19 cellular contexts compared by ENCODE assay signal in genomic region chr16:90048737-90049330, GRCh38. TPM values are rescaled to one million over a fixed set of nuclear protein-coding genes. Genes with fewer than 3 reads are reported as not detected.
DNase-seq lines count a peak whose midpoint lies in the region; ATAC-seq, FAIRE-seq and TF ChIP-seq lines count a peak whose summit lies in the region.
"Had no signal": no experiment of that assay in that cellular context is flagged by ENCODE, and none has a peak within 500 bp of the region (broad histone marks: within the 10 kb centered on the region; RNA-seq: fewer than 3 reads in every experiment).

No MANE protein-coding gene starts in this region.

- H2AFZ ChIP-seq in HepG2 (ENCODE audit: low read length) = no peak overlapping the region

- no peaks in the 10 kb centered on the region for H3K79me2 ChIP-seq in HepG2 (ENCODE audit: insufficient read depth, low read length)

- TF ChIP-seq CTCF in HepG2 (CRISPR knock-in tag; IDR thresholded peaks at IDR 0.05) (no peak), right lobe of liver (IDR thresholded peaks at IDR 0.05) (no peak), endothelial cell (IDR thresholded peaks at IDR 0.05; ENCODE audit: unreplicated experiment) (no peak), brain microvascular endothelial cell (IDR thresholded peaks at IDR 0.05; ENCODE audit: low read depth, low read length, missing control alignments) (no peak)

- H3K4me1 ChIP-seq in HepG2 (ENCODE audit: insufficient read depth, low read length) (peaks cover 39% of the 10 kb centered on the region), right lobe of liver (peaks cover 0 to 14% (median 0%) of the 10 kb centered on the region in 4 donors)

- no peak overlapping the region for H3K4me3 Mint-ChIP-seq in endothelial cell (ENCODE audit: unreplicated experiment)
- H3K4me3 Mint-ChIP-seq in natural killer cell treated with Interleukin-12 subunit alpha and Interleukin-12 subunit beta and Interleukin-15 and Interleukin-18, amount 100 ng/mL, for 72 hours = peak overlapping the region; percentile 4
- no peak overlapping the region for H3K4me3 Mint-ChIP-seq in activated CD8-positive, alpha-beta memory T cell treated with anti-CD3 and anti-CD28 coated beads, Interleukin-2, amount 10 ng/mL, durations not matched to agents 7 days and 5 days

- no peak overlapping the region for H3K9ac ChIP-seq in HepG2 (ENCODE audit: insufficient read depth, low read depth, low read length)
- H3K9ac ChIP-seq: KMS-11 had no signal

- H3K4me2 ChIP-seq in HepG2 (ENCODE audit: low read depth, low read length) = no peak overlapping the region
- H3K4me2 ChIP-seq: KMS-11 had no signal

- intact Hi-C loops in HepG2 (cut with micrococcal nuclease; ENCODE audit: unreplicated experiment) = no loop called here
- intact Hi-C loops in right lobe of liver (cut with DNase I) = no loop called here

- in situ Hi-C loops in HepG2 (cut with HindIII; ENCODE audit: extremely low pct_ligation_motif_present, low pct_unique_long_range_greater_than_20kb) (no loop called here), brain microvascular endothelial cell (cut with HindIII; ENCODE audit: low pct_ligation_motif_present, low sequenced_read_pairs) (no loop called here)

- no peak overlapping the region for H3K4me3 ChIP-seq in HepG2 (replicated peaks in 1 of 3; ENCODE audit: insufficient read depth in 1 of 3, low read depth in 2 of 3, low read length in 3 of 3)
- no peak overlapping the region for H3K4me3 ChIP-seq in right lobe of liver
- no peak overlapping the region for H3K4me3 ChIP-seq in brain microvascular endothelial cell (ENCODE audit: low read depth, low read length)
- H3K4me3 ChIP-seq: MG63, Peyer's patch had no signal

- peaks cover 8% of the 10 kb centered on the region for H3K9me3 Mint-ChIP-seq in endothelial cell (ENCODE audit: unreplicated experiment)
- H3K9me3 Mint-ChIP-seq in natural killer cell treated with Interleukin-12 subunit alpha and Interleukin-12 subunit beta and Interleukin-15 and Interleukin-18, amount 100 ng/mL, for 72 hours = peaks cover 7% of the 10 kb centered on the region
- H3K9me3 Mint-ChIP-seq in activated CD8-positive, alpha-beta memory T cell treated with anti-CD3 and anti-CD28 coated beads, Interleukin-2, amount 10 ng/mL, durations not matched to agents 7 days and 5 days (ENCODE audit: low read depth) = peaks cover 7% of the 10 kb centered on the region

- no peaks in the 10 kb centered on the region for H3K27me3 ChIP-seq in HepG2 (ENCODE audit: control insufficient read depth in 1 of 2, insufficient read depth in 2 of 2, low read length in 2 of 2)
- H3K27me3 ChIP-seq in right lobe of liver = no peaks in the 10 kb centered on the region
- no peaks in the 10 kb centered on the region for H3K27me3 ChIP-seq in brain microvascular endothelial cell (replicated peaks)
- H3K27me3 ChIP-seq: MG63, Peyer's patch had no signal

- H3K27ac Mint-ChIP-seq in endothelial cell (ENCODE audit: unreplicated experiment) = peak overlapping the region; percentile 36
- no peak overlapping the region for H3K27ac Mint-ChIP-seq in natural killer cell treated with Interleukin-12 subunit alpha and Interleukin-12 subunit beta and Interleukin-15 and Interleukin-18, amount 100 ng/mL, for 72 hours
- H3K27ac Mint-ChIP-seq in activated CD8-positive, alpha-beta memory T cell treated with anti-CD3 and anti-CD28 coated beads, Interleukin-2, amount 10 ng/mL, durations not matched to agents 7 days and 5 days = no peak overlapping the region

- TF ChIP-seq POLR2A in HepG2 (IDR thresholded peaks at IDR 0.05; ENCODE audit: insufficient read depth in 1 of 2, low read depth in 2 of 2, low read length in 2 of 2) (no peak), right lobe of liver (IDR thresholded peaks at IDR 0.05) (no peak)

- ATAC-seq in HepG2 (no peak), right lobe of liver (no peak)
- no peak for ATAC-seq in natural killer cell treated with Interleukin-12 subunit alpha and Interleukin-12 subunit beta and Interleukin-15 and Interleukin-18, amount 100 ng/mL, for 72 hours
- no peak for ATAC-seq in activated CD8-positive, alpha-beta memory T cell treated with anti-CD3 and anti-CD28 coated beads, Interleukin-2, amount 10 ng/mL, durations not matched to agents 7 days and 5 days
- ATAC-seq: HCT116 had no signal

- peaks cover 0 to 2% of the 10 kb centered on the region in 2 experiments; a peak in 2 of 5 replicates for H3K36me3 ChIP-seq in HepG2 (replicated peaks in 1 of 2; ENCODE audit: control insufficient read depth in 1 of 2, insufficient read depth in 2 of 2, low read length in 2 of 2)
- peaks cover 0 to under 1% (median 0%) of the 10 kb centered on the region in 4 donors for H3K36me3 ChIP-seq in right lobe of liver
- H3K36me3 ChIP-seq in brain microvascular endothelial cell (replicated peaks) = no peaks in the 10 kb centered on the region
- H3K36me3 ChIP-seq: Peyer's patch had no signal

- peaks cover 9% of the 10 kb centered on the region for H3K27me3 Mint-ChIP-seq in endothelial cell (ENCODE audit: unreplicated experiment)
- peaks cover 0 to 4% of the 10 kb centered on the region in 2 donors for H3K27me3 Mint-ChIP-seq in natural killer cell treated with Interleukin-12 subunit alpha and Interleukin-12 subunit beta and Interleukin-15 and Interleukin-18, amount 100 ng/mL, for 72 hours
- peaks cover 17% of the 10 kb centered on the region for H3K27me3 Mint-ChIP-seq in activated CD8-positive, alpha-beta memory T cell treated with anti-CD3 and anti-CD28 coated beads, Interleukin-2, amount 10 ng/mL, durations not matched to agents 7 days and 5 days

- CTCF ChIA-PET in HepG2 (lab: Yijun Ruan, JAX; ENCODE audit: low intra/inter-chr PET ratio, low total read pairs) = no interaction called here
- CTCF ChIA-PET in activated CD8-positive, alpha-beta memory T cell treated with anti-CD3 and anti-CD28 coated beads, Interleukin-2, amount 10 ng/mL, durations not matched to agents 7 days and 5 days (lab: Charles Lee) = no interaction called here

- WGBS in HepG2 (ENCODE audit: low lambda C conversion rate) = 66% methylated on average over 19 of the region's 19 CpGs
- WGBS in right lobe of liver (ENCODE audit: insufficient coverage, low coverage, low lambda C conversion rate, missing lambda C conversion rate) = 82% methylated on average over 14 of the region's 19 CpGs

- no peaks in the 10 kb centered on the region for H3K4me1 Mint-ChIP-seq in endothelial cell (ENCODE audit: unreplicated experiment)
- H3K4me1 Mint-ChIP-seq in natural killer cell treated with Interleukin-12 subunit alpha and Interleukin-12 subunit beta and Interleukin-15 and Interleukin-18, amount 100 ng/mL, for 72 hours (ENCODE audit: low read depth in 2 of 2) = peaks cover 0 to 3% of the 10 kb centered on the region in 2 donors
- peaks cover 6% of the 10 kb centered on the region for H3K4me1 Mint-ChIP-seq in activated CD8-positive, alpha-beta memory T cell treated with anti-CD3 and anti-CD28 coated beads, Interleukin-2, amount 10 ng/mL, durations not matched to agents 7 days and 5 days

- no peak overlapping the region for H3K27ac ChIP-seq in HepG2 (ENCODE audit: extremely low read length, insufficient read depth, low read length)
- H3K27ac ChIP-seq in right lobe of liver = no peak overlapping the region
- H3K27ac ChIP-seq in brain microvascular endothelial cell = no peak overlapping the region
- H3K27ac ChIP-seq: C4-2B, KMS-11, Peyer's patch had no signal

- TF ChIP-seq RAD21 in HepG2 (CRISPR knock-in tag; IDR thresholded peaks at IDR 0.05) = no peak

- POLR2A ChIA-PET in HepG2 (lab: Yijun Ruan, JAX) = interaction anchor here (0.7 kb wide), 1 partner anchor 15 kb away, joined by 3 read pairs; no protein-coding TSS in a partner anchor

- DNase-seq in HepG2 (ENCODE audit: low spot score) (no peak), right lobe of liver (no peak), endothelial cell (ENCODE audit: low spot score) (no peak), AG20443 (ENCODE audit: low spot score) (no peak), brain microvascular endothelial cell (no peak), NCI-H526 treated with DMSO at 0.1 percent for 48 hours (lab: John Stamatoyannopoulos, UW) (no peak)
- no peak for DNase-seq in natural killer cell treated with Interleukin-12 subunit alpha and Interleukin-12 subunit beta and Interleukin-15 and Interleukin-18, amount 100 ng/mL, for 72 hours (ENCODE audit: low spot score)
- DNase-seq in activated CD8-positive, alpha-beta memory T cell treated with anti-CD3 and anti-CD28 coated beads, Interleukin-2, amount 10 ng/mL, durations not matched to agents 7 days and 5 days = no peak
- DNase-seq: Calu3, MG63, NCI-H1105, NCI-H187 treated with DMSO at 0.1 percent for 48 hours, NCI-H446, Right ventricle myocardium superior had no signal

- TF ChIP-seq EP300 in HepG2 (IDR thresholded peaks at IDR 0.05; ENCODE audit: low read depth in 2 of 2, low read length in 2 of 2) (no peak), HepG2 (CRISPR knock-in tag; IDR thresholded peaks at IDR 0.05; ENCODE audit: borderline replicate concordance) (no peak)

- BruUV-seq in HepG2 (replicated peaks; lab: Mats Ljungman, UMichigan) = no TSS peak

- H4K20me1 ChIP-seq in HepG2 (ENCODE audit: insufficient read depth, low read length) = no peaks in the 10 kb centered on the region

- H3K36me3 Mint-ChIP-seq in endothelial cell (ENCODE audit: low read depth, unreplicated experiment) = peaks cover 10% of the 10 kb centered on the region
- peaks cover 3% of the 10 kb centered on the region for H3K36me3 Mint-ChIP-seq in natural killer cell treated with Interleukin-12 subunit alpha and Interleukin-12 subunit beta and Interleukin-15 and Interleukin-18, amount 100 ng/mL, for 72 hours
- H3K36me3 Mint-ChIP-seq in activated CD8-positive, alpha-beta memory T cell treated with anti-CD3 and anti-CD28 coated beads, Interleukin-2, amount 10 ng/mL, durations not matched to agents 7 days and 5 days = no peaks in the 10 kb centered on the region

- H3K9me3 ChIP-seq in HepG2 (ENCODE audit: low read length) (peaks cover 8% of the 10 kb centered on the region), right lobe of liver (no peaks in the 10 kb centered on the region)

- FAIRE-seq in HepG2 (lab: Jason Lieb, UNC) = no peak

RNA-seq across cellular contexts. Expression of gene PRDM7, which starts 28.3 kb away (rescaled TPM):
- total RNA-seq in HepG2 (2016; rRNA removed; fragmentation: Illumina TruSeq; extraction: Trizol) = not detected in 2 replicates
- total RNA-seq in HepG2 (2016; cell fraction: cytosol; rRNA removed; fragmentation: Illumina TruSeq; extraction: Trizol; ENCODE audit: low read depth) = not detected in 2 replicates
- total RNA-seq in HepG2 (2016; cell fraction: insoluble cytoplasmic fraction; rRNA removed; fragmentation: Illumina TruSeq; extraction: Trizol) = not detected in 2 replicates
- not detected in 2 replicates for total RNA-seq in HepG2 (2016; cell fraction: membrane; rRNA removed; fragmentation: Illumina TruSeq; extraction: Trizol)
- not detected in 2 replicates for total RNA-seq in HepG2 (2016; cell fraction: nucleus; rRNA removed; fragmentation: Illumina TruSeq; extraction: Trizol)
- 0.03 TPM in 1 of 2 replicates, not detected in the other for polyA plus RNA-seq in HepG2 (2011; rRNA removed)
- polyA plus RNA-seq in HepG2 (2011; cell fraction: cytosol; rRNA removed) = not detected in 2 replicates
- not detected in 2 replicates for polyA plus RNA-seq in HepG2 (2011; cell fraction: nucleus; rRNA removed)
- not detected in 2 replicates for polyA plus RNA-seq in HepG2 (2012)
- not detected in 2 replicates for polyA plus RNA-seq in HepG2 (2016; cell fraction: cytosol; fragmentation: Illumina TruSeq; extraction: Trizol; ENCODE audit: low read depth)
- not detected in 2 replicates for polyA plus RNA-seq in HepG2 (2016; cell fraction: insoluble cytoplasmic fraction; fragmentation: Illumina TruSeq; extraction: Trizol; ENCODE audit: low read depth)
- not detected in 2 replicates for polyA plus RNA-seq in HepG2 (2016; cell fraction: membrane; fragmentation: Illumina TruSeq; extraction: Trizol; ENCODE audit: low read depth)
- polyA plus RNA-seq in HepG2 (2016; cell fraction: nucleus; fragmentation: Illumina TruSeq; extraction: Trizol; ENCODE audit: insufficient read depth, low read depth) = not detected in 2 replicates
- not detected in 2 replicates for polyA minus RNA-seq in HepG2 (2011; rRNA and poly(A)+ RNA removed; ENCODE audit: low replicate concordance)
- not detected in 2 replicates for polyA minus RNA-seq in HepG2 (2011; cell fraction: cytosol; rRNA and poly(A)+ RNA removed)
- 0.13 TPM in 1 of 2 replicates, not detected in the other for polyA minus RNA-seq in HepG2 (2011; cell fraction: nucleus; rRNA and poly(A)+ RNA removed)
- total RNA-seq in right lobe of liver = under 1 TPM in 2 of 6 experiments, not detected in 4; 0.09 to 0.12 TPM
- total RNA-seq in endothelial cell (ENCODE audit: unreplicated experiment) = not detected
- total RNA-seq in natural killer cell treated with Interleukin-12 subunit alpha and Interleukin-12 subunit beta and Interleukin-15 and Interleukin-18, amount 100 ng/mL, for 72 hours = not detected
- total RNA-seq in activated CD8-positive, alpha-beta memory T cell treated with anti-CD3 and anti-CD28 coated beads, Interleukin-2, amount 10 ng/mL, durations not matched to agents 7 days and 5 days = not detected
- total RNA-seq: A172, Calu3, Peyer's patch, Right ventricle myocardium superior had no signal

RNA-seq across cellular contexts. Expression of gene DBNDD1, which starts 29.6 kb away (rescaled TPM):
- total RNA-seq in HepG2 (2016; rRNA removed; fragmentation: Illumina TruSeq; extraction: Trizol) (13.0 and 17.0 TPM in 2 replicates), right lobe of liver (10 to 100 TPM in 3 of 6 experiments, 1 to 10 TPM in 3; 2.6 to 17.5 (median 7.6) TPM), endothelial cell (ENCODE audit: unreplicated experiment) (36.8 TPM)
- 18.8 and 21.7 TPM in 2 replicates for total RNA-seq in HepG2 (2016; cell fraction: cytosol; rRNA removed; fragmentation: Illumina TruSeq; extraction: Trizol; ENCODE audit: low read depth)
- total RNA-seq in HepG2 (2016; cell fraction: insoluble cytoplasmic fraction; rRNA removed; fragmentation: Illumina TruSeq; extraction: Trizol) = 11.4 and 16.1 TPM in 2 replicates
- 40.2 and 47.3 TPM in 2 replicates for total RNA-seq in HepG2 (2016; cell fraction: membrane; rRNA removed; fragmentation: Illumina TruSeq; extraction: Trizol)
- total RNA-seq in HepG2 (2016; cell fraction: nucleus; rRNA removed; fragmentation: Illumina TruSeq; extraction: Trizol) = 7.6 and 10.0 TPM in 2 replicates
- polyA plus RNA-seq in HepG2 (2011; rRNA removed) = 40.4 and 51.0 TPM in 2 replicates
- polyA plus RNA-seq in HepG2 (2011; cell fraction: cytosol; rRNA removed) = 44.2 and 56.2 TPM in 2 replicates
- 31.7 and 32.2 TPM in 2 replicates for polyA plus RNA-seq in HepG2 (2011; cell fraction: nucleus; rRNA removed)
- polyA plus RNA-seq in HepG2 (2012) = 16.4 and 30.0 TPM in 2 replicates
- polyA plus RNA-seq in HepG2 (2016; cell fraction: cytosol; fragmentation: Illumina TruSeq; extraction: Trizol; ENCODE audit: low read depth) = 60.8 and 72.2 TPM in 2 replicates
- 33.1 and 40.9 TPM in 2 replicates for polyA plus RNA-seq in HepG2 (2016; cell fraction: insoluble cytoplasmic fraction; fragmentation: Illumina TruSeq; extraction: Trizol; ENCODE audit: low read depth)
- 102 TPM in 2 replicates for polyA plus RNA-seq in HepG2 (2016; cell fraction: membrane; fragmentation: Illumina TruSeq; extraction: Trizol; ENCODE audit: low read depth)
- polyA plus RNA-seq in HepG2 (2016; cell fraction: nucleus; fragmentation: Illumina TruSeq; extraction: Trizol; ENCODE audit: insufficient read depth, low read depth) = 31.0 and 33.1 TPM in 2 replicates
- 5.9 and 53.2 TPM in 2 replicates for polyA minus RNA-seq in HepG2 (2011; rRNA and poly(A)+ RNA removed; ENCODE audit: low replicate concordance)
- 23.0 and 26.9 TPM in 2 replicates for polyA minus RNA-seq in HepG2 (2011; cell fraction: cytosol; rRNA and poly(A)+ RNA removed)
- polyA minus RNA-seq in HepG2 (2011; cell fraction: nucleus; rRNA and poly(A)+ RNA removed) = 9.8 and 13.2 TPM in 2 replicates
- total RNA-seq in natural killer cell treated with Interleukin-12 subunit alpha and Interleukin-12 subunit beta and Interleukin-15 and Interleukin-18, amount 100 ng/mL, for 72 hours = not detected
- total RNA-seq in activated CD8-positive, alpha-beta memory T cell treated with anti-CD3 and anti-CD28 coated beads, Interleukin-2, amount 10 ng/mL, durations not matched to agents 7 days and 5 days = not detected
